ENCODE assay signal across 1 cellular context in the genomic region with DNA sequence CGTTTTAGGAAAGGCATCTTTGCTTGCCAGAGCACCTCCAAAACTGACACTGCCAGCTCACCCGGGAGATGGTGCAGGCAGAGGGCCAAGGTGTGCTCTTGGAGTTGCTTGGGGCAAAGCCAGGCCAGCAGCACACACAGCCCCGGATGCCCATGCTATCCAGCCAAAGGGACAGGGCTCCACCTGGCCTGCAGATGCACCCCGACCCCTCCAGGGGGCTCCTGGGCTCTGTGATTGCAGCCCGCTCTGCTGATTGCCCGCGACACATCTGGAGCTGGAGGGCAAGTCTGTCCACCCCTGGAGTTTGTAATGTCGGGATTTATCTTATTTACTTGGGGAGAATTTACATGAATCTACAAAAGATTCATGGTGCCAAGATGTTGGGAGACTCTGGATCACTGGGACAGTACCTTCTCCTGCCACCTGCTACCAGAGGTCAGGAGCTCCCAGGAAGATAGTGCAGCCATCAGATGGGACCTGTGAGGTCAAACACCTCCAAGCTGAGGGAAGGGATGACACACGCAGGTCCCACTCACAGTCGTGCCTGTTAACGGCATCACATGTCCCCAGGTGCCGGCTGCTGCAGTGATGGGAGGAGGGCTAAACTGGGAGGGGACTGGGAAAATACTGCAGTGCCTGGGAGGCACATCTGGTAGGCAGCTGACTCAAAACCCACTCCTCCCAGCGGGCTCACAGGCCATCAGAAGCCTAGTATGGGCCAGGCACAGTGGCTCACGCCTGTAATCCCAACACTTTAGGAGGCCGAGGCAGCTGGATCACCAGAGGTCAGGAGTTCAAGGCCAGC.
TF ChIP-seq lines count a peak whose summit lies in the region.

No MANE protein-coding gene starts in this region.

TF ChIP-seq in GM23338, 12 proteins besides CTCF, POLR2A, EP300 and RAD21 (continued from another document):
- TF ChIP-seq, protein P1, sequence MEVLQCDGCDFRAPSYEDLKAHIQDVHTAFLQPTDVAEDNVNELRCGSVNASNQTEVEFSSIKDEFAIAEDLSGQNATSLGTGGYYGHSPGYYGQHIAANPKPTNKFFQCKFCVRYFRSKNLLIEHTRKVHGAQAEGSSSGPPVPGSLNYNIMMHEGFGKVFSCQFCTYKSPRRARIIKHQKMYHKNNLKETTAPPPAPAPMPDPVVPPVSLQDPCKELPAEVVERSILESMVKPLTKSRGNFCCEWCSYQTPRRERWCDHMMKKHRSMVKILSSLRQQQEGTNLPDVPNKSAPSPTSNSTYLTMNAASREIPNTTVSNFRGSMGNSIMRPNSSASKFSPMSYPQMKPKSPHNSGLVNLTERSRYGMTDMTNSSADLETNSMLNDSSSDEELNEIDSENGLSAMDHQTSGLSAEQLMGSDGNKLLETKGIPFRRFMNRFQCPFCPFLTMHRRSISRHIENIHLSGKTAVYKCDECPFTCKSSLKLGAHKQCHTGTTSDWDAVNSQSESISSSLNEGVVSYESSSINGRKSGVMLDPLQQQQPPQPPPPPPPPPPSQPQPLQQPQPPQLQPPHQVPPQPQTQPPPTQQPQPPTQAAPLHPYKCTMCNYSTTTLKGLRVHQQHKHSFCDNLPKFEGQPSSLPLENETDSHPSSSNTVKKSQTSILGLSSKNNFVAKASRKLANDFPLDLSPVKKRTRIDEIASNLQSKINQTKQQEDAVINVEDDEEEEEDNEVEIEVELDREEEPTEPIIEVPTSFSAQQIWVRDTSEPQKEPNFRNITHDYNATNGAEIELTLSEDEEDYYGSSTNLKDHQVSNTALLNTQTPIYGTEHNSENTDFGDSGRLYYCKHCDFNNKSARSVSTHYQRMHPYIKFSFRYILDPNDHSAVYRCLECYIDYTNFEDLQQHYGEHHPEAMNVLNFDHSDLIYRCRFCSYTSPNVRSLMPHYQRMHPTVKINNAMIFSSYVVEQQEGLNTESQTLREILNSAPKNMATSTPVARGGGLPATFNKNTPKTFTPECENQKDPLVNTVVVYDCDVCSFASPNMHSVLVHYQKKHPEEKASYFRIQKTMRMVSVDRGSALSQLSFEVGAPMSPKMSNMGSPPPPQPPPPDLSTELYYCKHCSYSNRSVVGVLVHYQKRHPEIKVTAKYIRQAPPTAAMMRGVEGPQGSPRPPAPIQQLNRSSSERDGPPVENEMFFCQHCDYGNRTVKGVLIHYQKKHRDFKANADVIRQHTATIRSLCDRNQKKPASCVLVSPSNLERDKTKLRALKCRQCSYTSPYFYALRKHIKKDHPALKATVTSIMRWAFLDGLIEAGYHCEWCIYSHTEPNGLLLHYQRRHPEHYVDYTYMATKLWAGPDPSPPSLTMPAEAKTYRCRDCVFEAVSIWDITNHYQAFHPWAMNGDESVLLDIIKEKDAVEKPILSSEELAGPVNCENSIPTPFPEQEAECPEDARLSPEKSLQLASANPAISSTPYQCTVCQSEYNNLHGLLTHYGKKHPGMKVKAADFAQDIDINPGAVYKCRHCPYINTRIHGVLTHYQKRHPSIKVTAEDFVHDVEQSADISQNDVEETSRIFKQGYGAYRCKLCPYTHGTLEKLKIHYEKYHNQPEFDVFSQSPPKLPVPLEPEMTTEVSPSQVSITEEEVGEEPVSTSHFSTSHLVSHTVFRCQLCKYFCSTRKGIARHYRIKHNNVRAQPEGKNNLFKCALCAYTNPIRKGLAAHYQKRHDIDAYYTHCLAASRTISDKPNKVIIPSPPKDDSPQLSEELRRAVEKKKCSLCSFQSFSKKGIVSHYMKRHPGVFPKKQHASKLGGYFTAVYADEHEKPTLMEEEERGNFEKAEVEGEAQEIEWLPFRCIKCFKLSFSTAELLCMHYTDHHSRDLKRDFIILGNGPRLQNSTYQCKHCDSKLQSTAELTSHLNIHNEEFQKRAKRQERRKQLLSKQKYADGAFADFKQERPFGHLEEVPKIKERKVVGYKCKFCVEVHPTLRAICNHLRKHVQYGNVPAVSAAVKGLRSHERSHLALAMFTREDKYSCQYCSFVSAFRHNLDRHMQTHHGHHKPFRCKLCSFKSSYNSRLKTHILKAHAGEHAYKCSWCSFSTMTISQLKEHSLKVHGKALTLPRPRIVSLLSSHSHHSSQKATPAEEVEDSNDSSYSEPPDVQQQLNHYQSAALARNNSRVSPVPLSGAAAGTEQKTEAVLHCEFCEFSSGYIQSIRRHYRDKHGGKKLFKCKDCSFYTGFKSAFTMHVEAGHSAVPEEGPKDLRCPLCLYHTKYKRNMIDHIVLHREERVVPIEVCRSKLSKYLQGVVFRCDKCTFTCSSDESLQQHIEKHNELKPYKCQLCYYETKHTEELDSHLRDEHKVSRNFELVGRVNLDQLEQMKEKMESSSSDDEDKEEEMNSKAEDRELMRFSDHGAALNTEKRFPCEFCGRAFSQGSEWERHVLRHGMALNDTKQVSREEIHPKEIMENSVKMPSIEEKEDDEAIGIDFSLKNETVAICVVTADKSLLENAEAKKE (CRISPR knock-in tag; IDR thresholded peaks at IDR 0.05), result no peak
